ENCODE assay signal across 23 cellular contexts in genomic region chr5:53024535-53024934, GRCh38. TPM values are rescaled to one million over a fixed set of nuclear protein-coding genes. Genes with fewer than 3 reads are reported as not detected.
DNase-seq lines count a peak whose midpoint lies in the region; TF ChIP-seq lines count a peak whose summit lies in the region.
"Had no signal": no experiment of that assay in that cellular context is flagged by ENCODE, and none has a peak within 500 bp of the region (broad histone marks: within the 10 kb centered on the region; RNA-seq: fewer than 3 reads in every experiment).

No MANE protein-coding gene starts in this region.

- TF ChIP-seq CTCF in PC-9 (conservative IDR thresholded peaks at IDR 0.05) (no peak), esophagus squamous epithelium (IDR thresholded peaks at IDR 0.05) (no peak)

- H3K4me3 Mint-ChIP-seq in activated naive CD4-positive, alpha-beta T cell treated with anti-CD3 and anti-CD28 coated beads for 36 hours: no peak overlapping the region
- H3K4me3 Mint-ChIP-seq: activated CD8-positive, alpha-beta T cell treated with anti-CD3 and anti-CD28 coated beads for 36 hours; immature natural killer cell; neural progenitor cell had no signal

- CTCF ChIA-PET in PC-9 (lab: Charles Lee): no interaction called here
- CTCF ChIA-PET in activated naive CD4-positive, alpha-beta T cell treated with anti-CD3 and anti-CD28 coated beads for 36 hours (lab: Charles Lee): interaction anchor here (1.4 to 1.6 kb wide), 2 partner anchors 11 to 76 kb away, joined by 3 to 8 read pairs; no protein-coding TSS in a partner anchor

- no peak overlapping the region for H3K27ac Mint-ChIP-seq in activated naive CD4-positive, alpha-beta T cell treated with anti-CD3 and anti-CD28 coated beads for 36 hours
- H3K27ac Mint-ChIP-seq: activated CD8-positive, alpha-beta T cell treated with anti-CD3 and anti-CD28 coated beads for 36 hours; immature natural killer cell; neural progenitor cell; progenitor cell of endocrine pancreas had no signal

- H3K9me3 ChIP-seq in BLaER1 treated with 17β-estradiol and CSF1 and Interleukin-3, amounts not matched to agents 10 nM and 100 nM (replicated peaks in 1 of 11): 0 out of 22 replicates have a peak, but pooled peaks cover 0 to under 1% (median 0%) of the 10 kb centered on the region in 11 experiments
- H3K9me3 ChIP-seq in PC-9 (ENCODE audit: insufficient read depth, low read depth): peaks cover 6% of the 10 kb centered on the region; the same call in 1 of the 2 replicates
- H3K9me3 ChIP-seq in esophagus squamous epithelium: no peaks in the 10 kb centered on the region
- H3K9me3 ChIP-seq: BE2C, left lung, suprapubic skin, vagina had no signal

- H3K27me3 Mint-ChIP-seq in activated naive CD4-positive, alpha-beta T cell treated with anti-CD3 and anti-CD28 coated beads for 36 hours (ENCODE audit: low read depth): no peaks in the 10 kb centered on the region
- H3K27me3 Mint-ChIP-seq: activated CD8-positive, alpha-beta T cell treated with anti-CD3 and anti-CD28 coated beads for 36 hours; progenitor cell of endocrine pancreas had no signal

- H3F3A ChIP-seq in PC-9 (ENCODE audit: insufficient read depth, low read depth): peaks cover 35% of the 10 kb centered on the region

- no peak for TF ChIP-seq POLR2A in esophagus squamous epithelium (IDR thresholded peaks at IDR 0.05)

- H3K36me3 Mint-ChIP-seq in activated naive CD4-positive, alpha-beta T cell treated with anti-CD3 and anti-CD28 coated beads for 36 hours (ENCODE audit: low read depth): no peaks in the 10 kb centered on the region
- H3K36me3 Mint-ChIP-seq: immature natural killer cell, neural progenitor cell had no signal

- POLR2A ChIA-PET in PC-9 (lab: Charles Lee; ENCODE audit: unreplicated experiment): interaction anchor here (0.7 kb wide), 1 partner anchor 36 kb away, joined by 4 read pairs; the partner anchor contains the start of gene ITGA2

- peaks cover 0 to 83% (median 44%) of the 10 kb centered on the region in 10 experiments; a peak in 16 of 20 replicates for H3K4me1 ChIP-seq in BLaER1 treated with 17β-estradiol and CSF1 and Interleukin-3, amounts not matched to agents 10 nM and 100 nM
- peaks cover 36% of the 10 kb centered on the region for H3K4me1 ChIP-seq in PC-9 (replicated peaks; ENCODE audit: insufficient read depth)
- H3K4me1 ChIP-seq in esophagus squamous epithelium: peaks cover 6 to 62% (median 37%) of the 10 kb centered on the region in 3 donors
- H3K4me1 ChIP-seq: BE2C, neural progenitor cell had no signal

- BruUV-seq in PC-9 (replicated peaks; lab: Mats Ljungman, UMichigan): no TSS peak

- H3K79me2 ChIP-seq in PC-9 (ENCODE audit: low read depth): peaks cover 43% of the 10 kb centered on the region
- H3K79me2 ChIP-seq: hepatocyte had no signal

- peak overlapping the region in 8 of 11 experiments; percentile 47 to 78 (median 64); a peak in 16 of 22 replicates for H3K4me2 ChIP-seq in BLaER1 treated with 17β-estradiol and CSF1 and Interleukin-3, amounts not matched to agents 10 nM and 100 nM
- H3K4me2 ChIP-seq in PC-9: no peak overlapping the region
- H3K4me2 ChIP-seq: hepatocyte, neural progenitor cell had no signal

- H3K9me2 ChIP-seq in PC-9 (ENCODE audit: insufficient read depth): no peaks in the 10 kb centered on the region

- H2AFZ ChIP-seq in PC-9: no peak overlapping the region
- H2AFZ ChIP-seq: hepatocyte, neural progenitor cell had no signal

- H3K9ac ChIP-seq in BLaER1 treated with 17β-estradiol and CSF1 and Interleukin-3, amounts not matched to agents 10 nM and 100 nM: peak overlapping the region in 5 of 11 experiments; percentile 22 to 65 (median 51); a peak in 10 of 22 replicates
- H3K9ac ChIP-seq: neural progenitor cell had no signal

- no peaks in the 10 kb centered on the region for H3K36me3 ChIP-seq in BLaER1 treated with 17β-estradiol and CSF1 and Interleukin-3, amounts not matched to agents 10 nM and 100 nM
- H3K36me3 ChIP-seq in PC-9 (ENCODE audit: low read depth) (peaks cover 29% of the 10 kb centered on the region), esophagus squamous epithelium (no peaks in the 10 kb centered on the region)
- H3K36me3 ChIP-seq: BE2C, left lung, neural progenitor cell, suprapubic skin, vagina, WERI-Rb-1 had no signal

- WGBS in esophagus squamous epithelium, 2 donors: 83% methylated on average over 4 of the region's 4 CpGs

- H3K9me3 Mint-ChIP-seq in activated naive CD4-positive, alpha-beta T cell treated with anti-CD3 and anti-CD28 coated beads for 36 hours: no peaks in the 10 kb centered on the region
- H3K9me3 Mint-ChIP-seq: activated CD8-positive, alpha-beta T cell treated with anti-CD3 and anti-CD28 coated beads for 36 hours; neural progenitor cell had no signal

- peak overlapping the region in 10 of 11 experiments; percentile 12 to 84 (median 64); a peak in 18 of 22 replicates for H3K27ac ChIP-seq in BLaER1 treated with 17β-estradiol and CSF1 and Interleukin-3, amounts not matched to agents 10 nM and 100 nM
- peak overlapping the region; percentile 36; the same call in 1 of the 2 replicates for H3K27ac ChIP-seq in PC-9
- peak overlapping the region in 3 of 4 donors; percentile 14 to 59 (median 51) for H3K27ac ChIP-seq in esophagus squamous epithelium
- H3K27ac ChIP-seq: coronary artery, hepatocyte, neural progenitor cell, suprapubic skin, vagina, WERI-Rb-1 had no signal

- DNase-seq in PC-9 (no peak), esophagus squamous epithelium (lab: John Stamatoyannopoulos, UW) (no peak), pons (ENCODE audit: low spot score) (peak; percentile 69), NCI-H226 (no peak)
- DNase-seq in activated naive CD4-positive, alpha-beta T cell treated with anti-CD3 and anti-CD28 coated beads for 36 hours: no peak
- DNase-seq in stimulated activated CD4-positive, alpha-beta T cell treated with anti-CD3 and anti-CD28 coated beads, Interleukin-1b, Interleukin-23, amount 100 ng/mL, for 48 hours: no peak
- DNase-seq: activated gamma-delta T cell treated with Interleukin-2 at 50 U/mL for 16 hours, BE2C, DMS79, immature natural killer cell, left lung, NCI-H1092, NCI-H2029, WERI-Rb-1 had no signal

- peaks cover 10% of the 10 kb centered on the region for H3K4me1 Mint-ChIP-seq in activated naive CD4-positive, alpha-beta T cell treated with anti-CD3 and anti-CD28 coated beads for 36 hours (ENCODE audit: low read depth)
- H3K4me1 Mint-ChIP-seq: immature natural killer cell had no signal

- H3K27me3 ChIP-seq in BLaER1 treated with 17β-estradiol and CSF1 and Interleukin-3, amounts not matched to agents 10 nM and 100 nM: no peaks in the 10 kb centered on the region
- H3K27me3 ChIP-seq in PC-9 (ENCODE audit: insufficient read depth, low read depth) (no peaks in the 10 kb centered on the region), esophagus squamous epithelium (no peaks in the 10 kb centered on the region)
- H3K27me3 ChIP-seq: BE2C, hepatocyte, left lung, neural progenitor cell, suprapubic skin, vagina had no signal

- H3K4me3 ChIP-seq in BLaER1 treated with 17β-estradiol and CSF1 and Interleukin-3, amounts not matched to agents 10 nM and 100 nM: no peak overlapping the region
- no peak overlapping the region for H3K4me3 ChIP-seq in PC-9
- H3K4me3 ChIP-seq in esophagus squamous epithelium: no peak overlapping the region
- H3K4me3 ChIP-seq: coronary artery, GM12878, hepatocyte, left lung, neural progenitor cell, suprapubic skin, vagina had no signal

- no peaks in the 10 kb centered on the region for H4K20me1 ChIP-seq in BLaER1 treated with 17β-estradiol and CSF1 and Interleukin-3, amounts not matched to agents 10 nM and 100 nM
- no peaks in the 10 kb centered on the region for H4K20me1 ChIP-seq in PC-9 (ENCODE audit: insufficient read depth)

- intact Hi-C loops in PC-9 (cut with micrococcal nuclease; ENCODE audit: unreplicated experiment) (no loop called here), esophagus squamous epithelium (cut with DNase I) (no loop called here)
- intact Hi-C loops in activated naive CD4-positive, alpha-beta T cell treated with anti-CD3 and anti-CD28 coated beads for 36 hours (cut with micrococcal nuclease): loop anchor here (1.0 kb wide), 2 partner anchors 8 to 16 kb away; no protein-coding TSS in a partner anchor

RNA-seq across cellular contexts. Expression of gene ITGA2, which starts 35.4 kb away (rescaled TPM):
- total RNA-seq in PC-9 (2021) (24.7 and 35.8 TPM in 2 replicates), esophagus squamous epithelium (10 to 100 TPM; 12.0 to 28.5 (median 21.6) TPM)
- 1 to 10 TPM; 2.0 to 2.1 TPM for total RNA-seq in activated naive CD4-positive, alpha-beta T cell treated with anti-CD3 and anti-CD28 coated beads for 36 hours
